11 cellular contexts compared by ENCODE assay signal in the genomic region with DNA sequence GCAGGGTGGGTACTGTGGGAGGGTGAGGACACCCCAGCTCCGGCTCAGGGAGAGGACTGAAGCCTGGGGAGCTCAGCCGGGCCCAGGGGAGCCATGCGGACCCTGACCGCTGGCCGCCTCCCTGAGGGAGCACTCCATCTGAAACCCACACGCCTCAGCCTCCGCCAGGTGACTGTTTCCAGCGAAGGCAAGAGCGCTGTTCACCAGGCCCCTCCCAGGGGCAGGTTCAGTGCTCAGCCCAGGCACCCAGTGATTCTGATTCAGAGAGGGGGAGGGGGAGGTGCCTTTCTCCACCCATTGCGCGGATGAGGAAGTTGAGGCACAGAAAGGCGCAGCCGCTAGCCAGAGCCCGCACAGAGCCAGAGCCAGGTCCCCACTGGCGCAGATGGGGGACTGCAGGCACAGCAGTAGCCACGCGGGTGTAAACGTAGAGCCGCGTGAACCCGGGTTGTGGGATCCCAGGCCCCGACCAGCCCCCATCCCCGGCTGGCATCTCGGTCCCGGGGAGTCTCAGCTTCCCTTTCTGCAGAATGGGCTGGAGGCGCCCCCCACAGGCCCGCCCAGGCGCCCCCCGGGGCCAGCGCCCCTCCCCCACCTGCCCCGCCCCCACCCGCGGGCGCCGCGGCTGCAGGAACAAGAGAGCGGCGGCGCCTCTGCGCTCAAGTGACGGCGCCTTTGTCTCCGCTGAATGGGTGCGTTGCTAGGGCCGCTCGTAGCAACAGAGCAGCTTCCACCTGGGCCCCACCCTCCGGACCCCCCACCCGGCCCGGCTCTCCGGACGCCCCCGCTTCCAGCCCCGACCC. TPM values are rescaled to one million over a fixed set of nuclear protein-coding genes. Genes with fewer than 3 reads are reported as not detected.
A peak's percentile ranks its signal among the peaks of the same experiment; 100 is the strongest.
DNase-seq lines count a peak whose midpoint lies in the region; ATAC-seq and TF ChIP-seq lines count a peak whose summit lies in the region.
"Had no signal": no experiment of that assay in that cellular context is flagged by ENCODE, and none has a peak within 500 bp of the region (broad histone marks: within the 10 kb centered on the region; RNA-seq: fewer than 3 reads in every experiment).

No MANE protein-coding gene starts in this region.

- H3K27me3 Mint-ChIP-seq in memory B cell = peaks cover 23% of the 10 kb centered on the region

- H3K27me3 ChIP-seq in ascending aorta (no peaks in the 10 kb centered on the region), MG63 (no peaks in the 10 kb centered on the region)

- H3K4me1 Mint-ChIP-seq in memory B cell = peaks cover 5% of the 10 kb centered on the region

- no peaks in the 10 kb centered on the region for H3K36me3 ChIP-seq in ascending aorta
- no peaks in the 10 kb centered on the region for H3K36me3 ChIP-seq in MG63

- no peak overlapping the region for H3K4me3 Mint-ChIP-seq in memory B cell

- no peak overlapping the region for H3K27ac Mint-ChIP-seq in memory B cell

- H3K4me3 ChIP-seq in ascending aorta (peak overlapping the region; percentile 30 to 35), MG63 (no peak overlapping the region)

- no peaks in the 10 kb centered on the region for H3K36me3 Mint-ChIP-seq in memory B cell

- no peak for TF ChIP-seq CTCF in ascending aorta (IDR thresholded peaks at IDR 0.05)

- no peak overlapping the region for H3K27ac ChIP-seq in ascending aorta

- peak; percentile 47 for DNase-seq in DMS153 treated with DMSO at 0.1 percent for 48 hours (lab: John Stamatoyannopoulos, UW; ENCODE audit: unreplicated experiment)
- DNase-seq in ascending aorta (ENCODE audit: low spot score in 2 of 2) = no peak
- no peak for DNase-seq in memory B cell (ENCODE audit: low spot score in 2 of 2)
- DNase-seq in MG63 = no peak
- no peak for DNase-seq in stimulated activated CD4-positive, alpha-beta T cell treated with anti-CD3 and anti-CD28 coated beads, Interleukin-4, amount 100 ng/mL, for 1 hour
- DNase-seq in Ammon's horn (ENCODE audit: low spot score) = no peak
- DNase-seq: activated CD4-positive, alpha-beta T cell treated with anti-CD3 and anti-CD28 coated beads for 4 hours; amniotic stem cell; stimulated activated CD4-positive, alpha-beta T cell treated with anti-CD3 and anti-CD28 coated beads, Interleukin-4, amount 100 ng/mL, for 4 hours had no signal

- intact Hi-C loops in ascending aorta (cut with DNase I) = no loop called here

- H3K9me3 ChIP-seq in ascending aorta (no peaks in the 10 kb centered on the region), MG63 (no peaks in the 10 kb centered on the region)

- no peaks in the 10 kb centered on the region for H3K4me1 ChIP-seq in ascending aorta

- TF ChIP-seq RAD21 in Ishikawa (IDR thresholded peaks at IDR 0.05; ENCODE audit: low read depth) = no peak

- ATAC-seq in memory B cell (ENCODE audit: low read depth) (peak; percentile 42), GM21447 (IDR thresholded peaks at IDR 0.05; ENCODE audit: unreplicated experiment) (no peak)

- no peak for TF ChIP-seq EP300 in Ishikawa (IDR thresholded peaks at IDR 0.05; ENCODE audit: borderline replicate concordance)

- no peaks in the 10 kb centered on the region for H3K9me3 Mint-ChIP-seq in memory B cell

TF ChIP-seq in Ishikawa, 13 proteins besides CTCF, POLR2A, EP300 and RAD21:
- TF ChIP-seq, protein P1, sequence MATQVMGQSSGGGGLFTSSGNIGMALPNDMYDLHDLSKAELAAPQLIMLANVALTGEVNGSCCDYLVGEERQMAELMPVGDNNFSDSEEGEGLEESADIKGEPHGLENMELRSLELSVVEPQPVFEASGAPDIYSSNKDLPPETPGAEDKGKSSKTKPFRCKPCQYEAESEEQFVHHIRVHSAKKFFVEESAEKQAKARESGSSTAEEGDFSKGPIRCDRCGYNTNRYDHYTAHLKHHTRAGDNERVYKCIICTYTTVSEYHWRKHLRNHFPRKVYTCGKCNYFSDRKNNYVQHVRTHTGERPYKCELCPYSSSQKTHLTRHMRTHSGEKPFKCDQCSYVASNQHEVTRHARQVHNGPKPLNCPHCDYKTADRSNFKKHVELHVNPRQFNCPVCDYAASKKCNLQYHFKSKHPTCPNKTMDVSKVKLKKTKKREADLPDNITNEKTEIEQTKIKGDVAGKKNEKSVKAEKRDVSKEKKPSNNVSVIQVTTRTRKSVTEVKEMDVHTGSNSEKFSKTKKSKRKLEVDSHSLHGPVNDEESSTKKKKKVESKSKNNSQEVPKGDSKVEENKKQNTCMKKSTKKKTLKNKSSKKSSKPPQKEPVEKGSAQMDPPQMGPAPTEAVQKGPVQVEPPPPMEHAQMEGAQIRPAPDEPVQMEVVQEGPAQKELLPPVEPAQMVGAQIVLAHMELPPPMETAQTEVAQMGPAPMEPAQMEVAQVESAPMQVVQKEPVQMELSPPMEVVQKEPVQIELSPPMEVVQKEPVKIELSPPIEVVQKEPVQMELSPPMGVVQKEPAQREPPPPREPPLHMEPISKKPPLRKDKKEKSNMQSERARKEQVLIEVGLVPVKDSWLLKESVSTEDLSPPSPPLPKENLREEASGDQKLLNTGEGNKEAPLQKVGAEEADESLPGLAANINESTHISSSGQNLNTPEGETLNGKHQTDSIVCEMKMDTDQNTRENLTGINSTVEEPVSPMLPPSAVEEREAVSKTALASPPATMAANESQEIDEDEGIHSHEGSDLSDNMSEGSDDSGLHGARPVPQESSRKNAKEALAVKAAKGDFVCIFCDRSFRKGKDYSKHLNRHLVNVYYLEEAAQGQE (IDR thresholded peaks at IDR 0.05; ENCODE audit: low read depth) = no peak
- TF ChIP-seq TAF1 (IDR thresholded peaks at IDR 0.05; ENCODE audit: low read depth) = no peak
- TF ChIP-seq ZBTB7A (IDR thresholded peaks at IDR 0.05; ENCODE audit: low read depth) = peak; percentile 40; the same call in 1 of the 2 replicates
- TF ChIP-seq, protein P2, sequence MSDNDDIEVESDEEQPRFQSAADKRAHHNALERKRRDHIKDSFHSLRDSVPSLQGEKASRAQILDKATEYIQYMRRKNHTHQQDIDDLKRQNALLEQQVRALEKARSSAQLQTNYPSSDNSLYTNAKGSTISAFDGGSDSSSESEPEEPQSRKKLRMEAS (IDR thresholded peaks at IDR 0.05) = peak; percentile 1; the same call in 1 of the 2 replicates
TF ChIP-seq in Ishikawa: peak in this region for 2.

RNA-seq across cellular contexts. Expression of a gene that starts 27.2 kb away (rescaled TPM):
- total RNA-seq in ascending aorta = not detected
- total RNA-seq in MG63 (2014; rRNA removed; shearing (Covaris generic); ENCODE audit: low replicate concordance) = not detected in 2 replicates

RNA-seq across cellular contexts. Expression of a gene that starts 29.8 kb away (rescaled TPM):
- total RNA-seq in ascending aorta = 0.96 TPM
- not detected in 2 replicates for total RNA-seq in MG63 (2014; rRNA removed; shearing (Covaris generic); ENCODE audit: low replicate concordance)
